Comparison of ENCODE assay signal across 8 cellular contexts in genomic region chr9:137459601-137460362, GRCh38. TPM values are rescaled to one million over a fixed set of nuclear protein-coding genes. Genes with fewer than 3 reads are reported as not detected.
DNase-seq lines count a peak whose midpoint lies in the region; ATAC-seq and TF ChIP-seq lines count a peak whose summit lies in the region.

No MANE protein-coding gene starts in this region.

- no peak for DNase-seq in T-helper 2 cell treated with Interferon-gamma antibody and Interleukin-4, amounts not matched to agents 5 μg/mL and 100 μg/mL, for 36 hours (ENCODE audit: low spot score)
- no peak for DNase-seq in T-helper 2 cell
- no peak for DNase-seq in thoracic aorta (ENCODE audit: low spot score)
- DNase-seq in GOT3 (lab: John Stamatoyannopoulos, UW) = no peak
- DNase-seq in HCEC 1CT = no peak

- H3K36me3 Mint-ChIP-seq in T-helper 2 cell treated with Interferon-gamma antibody and Interleukin-4, amounts not matched to agents 5 μg/mL and 100 μg/mL, for 36 hours (ENCODE audit: low read depth) = peaks cover 8% of the 10 kb centered on the region
- peaks cover 9% of the 10 kb centered on the region for H3K36me3 Mint-ChIP-seq in brain

- 55% methylated on average over 15 of the region's 15 CpGs for WGBS in liver

- no peaks in the 10 kb centered on the region for H3K9me3 Mint-ChIP-seq in T-helper 2 cell treated with Interferon-gamma antibody and Interleukin-4, amounts not matched to agents 5 μg/mL and 100 μg/mL, for 36 hours
- no peaks in the 10 kb centered on the region for H3K9me3 Mint-ChIP-seq in brain

- H3K9ac ChIP-seq in liver (ENCODE audit: low read depth in 1 of 2, low read length in 2 of 2) = peak overlapping the region; percentile 11 to 50

- TF ChIP-seq RAD21 in liver (IDR thresholded peaks at IDR 0.05) = no peak

- H3K4me1 ChIP-seq in liver (ENCODE audit: control insufficient read depth in 4 of 4, insufficient read depth in 4 of 4, low read length in 3 of 4) (peaks cover 14 to 43% (median 31%) of the 10 kb centered on the region in 4 donors), thoracic aorta (ENCODE audit: control insufficient read depth in 1 of 2, low read depth in 2 of 2) (peaks cover 23 to 40% of the 10 kb centered on the region in 2 donors)

- H3K27ac Mint-ChIP-seq in T-helper 2 cell treated with Interferon-gamma antibody and Interleukin-4, amounts not matched to agents 5 μg/mL and 100 μg/mL, for 36 hours = peak overlapping the region; percentile 81
- H3K27ac Mint-ChIP-seq in brain = peak overlapping the region in 3 of 5 experiments; percentile 76 to 93 (median 90)

- no peaks in the 10 kb centered on the region for H3K27me3 Mint-ChIP-seq in T-helper 2 cell treated with Interferon-gamma antibody and Interleukin-4, amounts not matched to agents 5 μg/mL and 100 μg/mL, for 36 hours (ENCODE audit: low read depth)
- no peaks in the 10 kb centered on the region for H3K27me3 Mint-ChIP-seq in brain

- no peak for TF ChIP-seq CTCF in brain (conservative IDR thresholded peaks at IDR 0.05)
- TF ChIP-seq CTCF in liver (IDR thresholded peaks at IDR 0.05; ENCODE audit: low read depth, low read length, missing input control) = no peak
- TF ChIP-seq CTCF in thoracic aorta (IDR thresholded peaks at IDR 0.05) = no peak

- H3K27me3 ChIP-seq in liver (ENCODE audit: control insufficient read depth in 4 of 4, insufficient read depth in 4 of 4, low read length in 3 of 4) = no peaks in the 10 kb centered on the region
- no peaks in the 10 kb centered on the region for H3K27me3 ChIP-seq in thoracic aorta (replicated peaks; ENCODE audit: insufficient read depth)

- H3K36me3 ChIP-seq in liver (ENCODE audit: control insufficient read depth in 4 of 4, insufficient read depth in 3 of 4, low read depth in 1 of 4, low read length in 3 of 4) (peaks cover 0 to 6% (median 1%) of the 10 kb centered on the region in 4 donors), thoracic aorta (peaks cover 5% of the 10 kb centered on the region)

- H3K9me3 ChIP-seq in liver (ENCODE audit: control insufficient read depth in 4 of 4, low read length in 3 of 4) = no peaks in the 10 kb centered on the region
- no peaks in the 10 kb centered on the region for H3K9me3 ChIP-seq in thoracic aorta

- ATAC-seq in thoracic aorta (ENCODE audit: insufficient number of reproducible peaks, low FRiP score, low read depth) (no peak), HG03045 (IDR thresholded peaks at IDR 0.05; ENCODE audit: unreplicated experiment) (no peak)

- H3K4me1 Mint-ChIP-seq in T-helper 2 cell treated with Interferon-gamma antibody and Interleukin-4, amounts not matched to agents 5 μg/mL and 100 μg/mL, for 36 hours (ENCODE audit: low read depth) = peaks cover 12% of the 10 kb centered on the region
- peaks cover 24% of the 10 kb centered on the region for H3K4me1 Mint-ChIP-seq in brain

- H3K27ac ChIP-seq in liver (ENCODE audit: low read depth in 1 of 2, low read length in 2 of 2) (peak overlapping the region; percentile 39 to 77), thoracic aorta (peak overlapping the region; percentile 61 to 97)

- H3K4me3 ChIP-seq in liver (ENCODE audit: low read depth in 1 of 3, low read length in 3 of 3) = peak overlapping the region in 1 of 3 donors; percentile 79
- peak overlapping the region; percentile 97 for H3K4me3 ChIP-seq in thoracic aorta

- peak overlapping the region; percentile 48 for H3K4me3 Mint-ChIP-seq in T-helper 2 cell treated with Interferon-gamma antibody and Interleukin-4, amounts not matched to agents 5 μg/mL and 100 μg/mL, for 36 hours
- peak overlapping the region in 4 of 5 experiments; percentile 61 to 77 (median 68) for H3K4me3 Mint-ChIP-seq in brain

TF ChIP-seq in liver, 16 proteins besides CTCF, POLR2A, EP300 and RAD21:
- TF ChIP-seq YY1 (IDR thresholded peaks at IDR 0.05) (no peak), FOXA2 (IDR thresholded peaks at IDR 0.05) (no peak), HNF4A (conservative IDR thresholded peaks at IDR 0.05) (no peak), MAX (IDR thresholded peaks at IDR 0.05) (no peak), RXRA (IDR thresholded peaks at IDR 0.05) (no peak), REST (IDR thresholded peaks at IDR 0.05) (no peak), FOXA1 (IDR thresholded peaks at IDR 0.05) (no peak)

RNA-seq across cellular contexts. Expression of gene NSMF, which starts 0.6 kb away (rescaled TPM):
- polyA plus RNA-seq in brain (ENCODE audit: insufficient read depth, low read depth, low replicate concordance) (145 TPM), liver (10 to 100 TPM in 1 of 2 donors, 1 to 10 TPM in 1; 4.6 to 13.5 TPM)
- total RNA-seq in liver (10 to 100 TPM in 1 of 2 donors, 1 to 10 TPM in 1; 1.7 to 12.9 TPM), thoracic aorta (100 to 1,000 TPM; 168 to 251 TPM)

RNA-seq across cellular contexts. Expression of gene ENTPD8, which starts 18.6 kb away (rescaled TPM):
- polyA plus RNA-seq in brain (ENCODE audit: insufficient read depth, low read depth, low replicate concordance) (0.15 TPM), liver (1 to 10 TPM; 5.1 to 6.2 TPM)
- total RNA-seq in liver (1 to 10 TPM; 1.6 to 4.7 TPM), thoracic aorta (not detected)

RNA-seq across cellular contexts. Expression of gene NOXA1, which starts 36.6 kb away (rescaled TPM):
- polyA plus RNA-seq in brain (ENCODE audit: insufficient read depth, low read depth, low replicate concordance) (7.3 TPM), liver (1 to 10 TPM; 2.4 to 3.6 TPM)
- total RNA-seq in liver (1 to 10 TPM; 1.3 to 2.4 TPM), thoracic aorta (1 to 10 TPM; 3.5 to 9.6 TPM)

RNA-seq across cellular contexts. Expression of gene EXD3, which starts 36.8 kb away (rescaled TPM):
- polyA plus RNA-seq in brain (ENCODE audit: insufficient read depth, low read depth, low replicate concordance) = 12.0 TPM
- total RNA-seq in liver = 1 to 10 TPM; 2.5 to 6.7 TPM
- 1 to 10 TPM; 3.6 to 3.7 TPM for polyA plus RNA-seq in liver
- 10 to 100 TPM; 22.7 to 29.4 TPM for total RNA-seq in thoracic aorta

Comparison
In these comparisons a context has a peak if more than half of its experiments do, and no peak if none do; other contexts are left out.
1. RNA of gene NSMF, which starts 0.6 kb away (total RNA-seq): 168 to 251 TPM in thoracic aorta; 1.7 to 12.9 TPM in liver; every median in the first group is over 10 times any median in the second.